ENCODE assay signal across 1 cellular context in the genomic region with DNA sequence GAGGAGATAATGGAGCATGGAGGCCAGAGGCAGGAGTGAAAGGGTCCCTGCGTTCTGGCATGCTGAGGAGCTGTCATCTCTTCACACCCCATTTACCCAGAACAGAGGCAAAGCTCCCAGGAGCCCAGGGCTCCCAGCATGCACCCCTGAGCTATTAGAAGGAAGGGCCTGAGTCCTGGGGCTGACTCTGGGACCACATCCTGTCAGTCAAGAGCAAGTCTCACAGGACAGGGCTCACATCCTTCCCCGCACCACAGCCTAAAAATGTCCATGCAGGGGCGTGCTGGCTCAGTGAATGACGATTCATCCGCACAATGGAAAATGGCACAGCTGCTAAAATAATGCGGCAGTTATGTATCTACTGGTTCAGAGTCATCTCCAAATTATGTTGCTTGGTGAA.
TF ChIP-seq lines count a peak whose summit lies in the region.

No MANE protein-coding gene starts in this region.

TF ChIP-seq in Ishikawa, 13 proteins besides CTCF, POLR2A, EP300 and RAD21 (continued from another document):
- TF ChIP-seq, protein P1, sequence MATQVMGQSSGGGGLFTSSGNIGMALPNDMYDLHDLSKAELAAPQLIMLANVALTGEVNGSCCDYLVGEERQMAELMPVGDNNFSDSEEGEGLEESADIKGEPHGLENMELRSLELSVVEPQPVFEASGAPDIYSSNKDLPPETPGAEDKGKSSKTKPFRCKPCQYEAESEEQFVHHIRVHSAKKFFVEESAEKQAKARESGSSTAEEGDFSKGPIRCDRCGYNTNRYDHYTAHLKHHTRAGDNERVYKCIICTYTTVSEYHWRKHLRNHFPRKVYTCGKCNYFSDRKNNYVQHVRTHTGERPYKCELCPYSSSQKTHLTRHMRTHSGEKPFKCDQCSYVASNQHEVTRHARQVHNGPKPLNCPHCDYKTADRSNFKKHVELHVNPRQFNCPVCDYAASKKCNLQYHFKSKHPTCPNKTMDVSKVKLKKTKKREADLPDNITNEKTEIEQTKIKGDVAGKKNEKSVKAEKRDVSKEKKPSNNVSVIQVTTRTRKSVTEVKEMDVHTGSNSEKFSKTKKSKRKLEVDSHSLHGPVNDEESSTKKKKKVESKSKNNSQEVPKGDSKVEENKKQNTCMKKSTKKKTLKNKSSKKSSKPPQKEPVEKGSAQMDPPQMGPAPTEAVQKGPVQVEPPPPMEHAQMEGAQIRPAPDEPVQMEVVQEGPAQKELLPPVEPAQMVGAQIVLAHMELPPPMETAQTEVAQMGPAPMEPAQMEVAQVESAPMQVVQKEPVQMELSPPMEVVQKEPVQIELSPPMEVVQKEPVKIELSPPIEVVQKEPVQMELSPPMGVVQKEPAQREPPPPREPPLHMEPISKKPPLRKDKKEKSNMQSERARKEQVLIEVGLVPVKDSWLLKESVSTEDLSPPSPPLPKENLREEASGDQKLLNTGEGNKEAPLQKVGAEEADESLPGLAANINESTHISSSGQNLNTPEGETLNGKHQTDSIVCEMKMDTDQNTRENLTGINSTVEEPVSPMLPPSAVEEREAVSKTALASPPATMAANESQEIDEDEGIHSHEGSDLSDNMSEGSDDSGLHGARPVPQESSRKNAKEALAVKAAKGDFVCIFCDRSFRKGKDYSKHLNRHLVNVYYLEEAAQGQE (IDR thresholded peaks at IDR 0.05; ENCODE audit: low read depth): no peak
- TF ChIP-seq FOXM1 (IDR thresholded peaks at IDR 0.05; ENCODE audit: borderline replicate concordance, low read depth) (no peak), CEBPB (IDR thresholded peaks at IDR 0.05) (no peak), NFIC (IDR thresholded peaks at IDR 0.05) (peak; percentile 73), ZBTB7A (IDR thresholded peaks at IDR 0.05; ENCODE audit: low read depth) (no peak), TAF1 (IDR thresholded peaks at IDR 0.05; ENCODE audit: low read depth) (no peak), USF1 (IDR thresholded peaks at IDR 0.05) (no peak), TCF12 (IDR thresholded peaks at IDR 0.05; ENCODE audit: low read depth) (peak; percentile 68; the same call in 1 of the 2 replicates), EGR1 (IDR thresholded peaks at IDR 0.05) (no peak), TEAD4 (IDR thresholded peaks at IDR 0.05) (peak; percentile 56), CREB1 (IDR thresholded peaks at IDR 0.05; ENCODE audit: low read depth) (no peak; the same call in 1 of the 2 replicates)
- TF ChIP-seq, protein P2, sequence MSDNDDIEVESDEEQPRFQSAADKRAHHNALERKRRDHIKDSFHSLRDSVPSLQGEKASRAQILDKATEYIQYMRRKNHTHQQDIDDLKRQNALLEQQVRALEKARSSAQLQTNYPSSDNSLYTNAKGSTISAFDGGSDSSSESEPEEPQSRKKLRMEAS (IDR thresholded peaks at IDR 0.05): peak; percentile 45
